Comparison of ENCODE assay signal across 12 cellular contexts in the genomic region with DNA sequence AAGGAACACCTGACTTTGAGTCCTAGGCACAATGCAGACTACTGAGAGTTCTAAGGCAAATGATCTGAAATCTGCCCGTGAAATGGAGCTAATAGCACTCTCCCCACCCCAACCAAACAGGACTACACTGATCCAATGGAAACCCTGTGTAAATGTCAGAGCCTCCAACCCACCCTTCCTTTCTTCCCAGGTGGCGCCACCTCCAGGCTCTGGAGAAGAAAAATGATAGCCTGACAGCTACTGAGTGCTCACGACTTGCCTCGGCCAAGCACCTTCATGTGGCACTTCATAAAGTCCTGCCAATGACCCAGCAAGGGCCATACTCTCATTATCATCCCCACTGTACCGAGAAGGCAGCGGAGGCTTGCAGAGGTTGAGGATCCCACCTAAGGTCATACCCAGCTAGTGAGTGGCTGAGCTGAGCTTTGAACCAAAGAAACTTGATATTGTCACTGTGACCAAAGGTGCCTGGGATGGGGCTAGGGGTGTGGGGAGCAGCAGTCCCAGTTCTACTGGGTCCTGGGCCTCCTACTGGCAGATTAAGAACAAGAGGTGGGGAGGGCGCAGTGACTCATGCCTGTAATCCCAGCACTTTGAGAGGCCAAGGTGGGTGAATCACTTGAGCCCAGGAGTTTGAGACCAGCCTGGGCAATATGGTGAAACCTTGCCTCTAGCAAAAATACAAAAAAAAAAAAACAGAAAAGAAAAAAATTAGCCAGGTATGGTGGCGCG. TPM values are rescaled to one million over a fixed set of nuclear protein-coding genes. Genes with fewer than 3 reads are reported as not detected.
A peak's percentile ranks its signal among the peaks of the same experiment; 100 is the strongest.
DNase-seq lines count a peak whose midpoint lies in the region; ATAC-seq and TF ChIP-seq lines count a peak whose summit lies in the region.
"Had no signal": no experiment of that assay in that cellular context is flagged by ENCODE, and none has a peak within 500 bp of the region (broad histone marks: within the 10 kb centered on the region; RNA-seq: fewer than 3 reads in every experiment).

No MANE protein-coding gene starts in this region.

- no peak overlapping the region for H3K4me3 Mint-ChIP-seq in WTC11
- H3K4me3 Mint-ChIP-seq: neural crest cell had no signal

- CTCF ChIA-PET in HEK293T (lab: Yijun Ruan, JAX) (interaction anchor here (0.6 to 1.5 kb wide), 6 partner anchors 10 to 488 kb away, joined by 3 to 5 read pairs (median 4); no protein-coding TSS in a partner anchor), WTC11 (lab: Charles Lee) (interaction anchor here (0.8 to 2.6 kb wide), 27 partner anchors 8 to 548 kb away, joined by 3 to 19 read pairs (median 4); partner anchors contain the start of genes IFT27, MPST, RAC2 and TST)

- H3K4me1 Mint-ChIP-seq in WTC11: peaks cover 8% of the 10 kb centered on the region
- H3K4me1 Mint-ChIP-seq: neural crest cell had no signal

- no peak overlapping the region for H3K27ac Mint-ChIP-seq in WTC11

- DNase-seq in ELR (ENCODE audit: low read depth) (peak; percentile 51), HEK293T (ENCODE audit: extremely low spot score) (no peak), WTC11 (ENCODE audit: low spot score) (peak; percentile 46), kidney tubule cell (ENCODE audit: low spot score) (peak; percentile 28), cerebellar cortex (ENCODE audit: low spot score) (no peak), MV-4-11 (lab: John Stamatoyannopoulos, UW) (no peak)
- DNase-seq: COR-L47; NCI-H187 treated with DMSO at 0.1 percent for 48 hours; NK-92 treated with Interleukin-12 subunit alpha and Interleukin-12 subunit beta, amount 100 ng/mL, for 24 hours; T-helper 2 cell had no signal

- no peak; the same call in 1 of the 2 replicates for TF ChIP-seq CTCF in WTC11 (IDR thresholded peaks at IDR 0.05)

- POLR2A ChIA-PET in HEK293T (lab: Yijun Ruan, JAX) (interaction anchor here (1.7 kb wide), 1 partner anchor 20 kb away, joined by 4 read pairs; the partner anchor contains the start of genes MPST and TST), WTC11 (lab: Charles Lee) (no interaction called here)

- no peaks in the 10 kb centered on the region for H3K36me3 Mint-ChIP-seq in WTC11

- ATAC-seq in WTC11 (peak; percentile 76), GM18502 (IDR thresholded peaks at IDR 0.05; ENCODE audit: poor library complexity, unreplicated experiment) (no peak)

- no peaks in the 10 kb centered on the region for H3K9me3 Mint-ChIP-seq in WTC11
- H3K9me3 Mint-ChIP-seq: neural crest cell had no signal

- H3K27me3 Mint-ChIP-seq in WTC11 (ENCODE audit: low read depth): peaks cover 8% of the 10 kb centered on the region

TF ChIP-seq in HEK293T, 16 proteins besides CTCF, POLR2A, EP300 and RAD21:
- no peak for TF ChIP-seq ARNT (IDR thresholded peaks at IDR 0.05)
- TF ChIP-seq ELF4 (IDR thresholded peaks at IDR 0.05): no peak
- TF ChIP-seq PKNOX1 (IDR thresholded peaks at IDR 0.05): 0 out of 2 replicates have a peak, but pooled peaks have one; percentile 13

TF ChIP-seq in WTC11, 78 proteins besides CTCF, POLR2A, EP300 and RAD21:
- TF ChIP-seq FOXK1 (CRISPR knock-in tag; IDR thresholded peaks at IDR 0.05): no peak
- TF ChIP-seq RORB (CRISPR knock-in tag; IDR thresholded peaks at IDR 0.05): no peak
- no peak for TF ChIP-seq FOXJ3 (CRISPR knock-in tag; IDR thresholded peaks at IDR 0.05; ENCODE audit: borderline replicate concordance)
- TF ChIP-seq, protein P1, sequence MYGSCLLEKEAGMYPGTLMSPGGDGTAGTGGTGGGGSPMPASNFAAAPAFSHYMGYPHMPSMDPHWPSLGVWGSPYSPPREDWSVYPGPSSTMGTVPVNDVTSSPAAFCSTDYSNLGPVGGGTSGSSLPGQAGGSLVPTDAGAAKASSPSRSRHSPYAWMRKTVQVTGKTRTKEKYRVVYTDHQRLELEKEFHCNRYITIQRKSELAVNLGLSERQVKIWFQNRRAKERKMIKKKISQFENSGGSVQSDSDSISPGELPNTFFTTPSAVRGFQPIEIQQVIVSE (CRISPR knock-in tag; IDR thresholded peaks at IDR 0.05; ENCODE audit: borderline replicate concordance): no peak
- TF ChIP-seq, protein P2, sequence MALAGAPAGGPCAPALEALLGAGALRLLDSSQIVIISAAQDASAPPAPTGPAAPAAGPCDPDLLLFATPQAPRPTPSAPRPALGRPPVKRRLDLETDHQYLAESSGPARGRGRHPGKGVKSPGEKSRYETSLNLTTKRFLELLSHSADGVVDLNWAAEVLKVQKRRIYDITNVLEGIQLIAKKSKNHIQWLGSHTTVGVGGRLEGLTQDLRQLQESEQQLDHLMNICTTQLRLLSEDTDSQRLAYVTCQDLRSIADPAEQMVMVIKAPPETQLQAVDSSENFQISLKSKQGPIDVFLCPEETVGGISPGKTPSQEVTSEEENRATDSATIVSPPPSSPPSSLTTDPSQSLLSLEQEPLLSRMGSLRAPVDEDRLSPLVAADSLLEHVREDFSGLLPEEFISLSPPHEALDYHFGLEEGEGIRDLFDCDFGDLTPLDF (CRISPR knock-in tag; IDR thresholded peaks at IDR 0.05): no peak
- no peak for TF ChIP-seq MAX (CRISPR knock-in tag; IDR thresholded peaks at IDR 0.05)
- no peak for TF ChIP-seq ZNF416 (CRISPR knock-in tag; IDR thresholded peaks at IDR 0.05)
- TF ChIP-seq RELA (CRISPR knock-in tag; IDR thresholded peaks at IDR 0.05; ENCODE audit: borderline replicate concordance): no peak
- no peak for TF ChIP-seq ZNF263 (CRISPR knock-in tag; IDR thresholded peaks at IDR 0.05; ENCODE audit: low read depth)
- TF ChIP-seq MYBL2 (CRISPR knock-in tag; IDR thresholded peaks at IDR 0.05): no peak
- no peak for TF ChIP-seq KAT7 (CRISPR knock-in tag; IDR thresholded peaks at IDR 0.05; ENCODE audit: borderline replicate concordance)
- TF ChIP-seq, protein P3, sequence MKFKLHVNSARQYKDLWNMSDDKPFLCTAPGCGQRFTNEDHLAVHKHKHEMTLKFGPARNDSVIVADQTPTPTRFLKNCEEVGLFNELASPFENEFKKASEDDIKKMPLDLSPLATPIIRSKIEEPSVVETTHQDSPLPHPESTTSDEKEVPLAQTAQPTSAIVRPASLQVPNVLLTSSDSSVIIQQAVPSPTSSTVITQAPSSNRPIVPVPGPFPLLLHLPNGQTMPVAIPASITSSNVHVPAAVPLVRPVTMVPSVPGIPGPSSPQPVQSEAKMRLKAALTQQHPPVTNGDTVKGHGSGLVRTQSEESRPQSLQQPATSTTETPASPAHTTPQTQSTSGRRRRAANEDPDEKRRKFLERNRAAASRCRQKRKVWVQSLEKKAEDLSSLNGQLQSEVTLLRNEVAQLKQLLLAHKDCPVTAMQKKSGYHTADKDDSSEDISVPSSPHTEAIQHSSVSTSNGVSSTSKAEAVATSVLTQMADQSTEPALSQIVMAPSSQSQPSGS (CRISPR knock-in tag; IDR thresholded peaks at IDR 0.05; ENCODE audit: borderline replicate concordance, low read depth): no peak
- TF ChIP-seq JAZF1 (CRISPR knock-in tag; IDR thresholded peaks at IDR 0.05): no peak
- no peak for TF ChIP-seq FOXP1 (CRISPR knock-in tag; IDR thresholded peaks at IDR 0.05; ENCODE audit: borderline replicate concordance)
- TF ChIP-seq, protein P4, sequence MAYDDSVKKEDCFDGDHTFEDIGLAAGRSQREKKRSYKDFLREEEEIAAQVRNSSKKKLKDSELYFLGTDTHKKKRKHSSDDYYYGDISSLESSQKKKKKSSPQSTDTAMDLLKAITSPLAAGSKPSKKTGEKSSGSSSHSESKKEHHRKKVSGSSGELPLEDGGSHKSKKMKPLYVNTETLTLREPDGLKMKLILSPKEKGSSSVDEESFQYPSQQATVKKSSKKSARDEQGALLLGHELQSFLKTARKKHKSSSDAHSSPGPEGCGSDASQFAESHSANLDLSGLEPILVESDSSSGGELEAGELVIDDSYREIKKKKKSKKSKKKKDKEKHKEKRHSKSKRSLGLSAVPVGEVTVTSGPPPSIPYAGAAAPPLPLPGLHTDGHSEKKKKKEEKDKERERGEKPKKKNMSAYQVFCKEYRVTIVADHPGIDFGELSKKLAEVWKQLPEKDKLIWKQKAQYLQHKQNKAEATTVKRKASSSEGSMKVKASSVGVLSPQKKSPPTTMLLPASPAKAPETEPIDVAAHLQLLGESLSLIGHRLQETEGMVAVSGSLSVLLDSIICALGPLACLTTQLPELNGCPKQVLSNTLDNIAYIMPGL (CRISPR knock-in tag; IDR thresholded peaks at IDR 0.05): no peak

RNA-seq across cellular contexts. Expression of gene TST, which starts 20.5 kb away (rescaled TPM):
- total RNA-seq in WTC11 (2021): 24.4 to 33.3 TPM (median 32.8 TPM) in 3 replicates

RNA-seq across cellular contexts. Expression of gene MPST, which starts 20.8 kb away (rescaled TPM):
- total RNA-seq in WTC11 (2021): 86.6 to 101 TPM (median 98.7 TPM) in 3 replicates

RNA-seq across cellular contexts. Expression of gene KCTD17, which starts 52.8 kb away (rescaled TPM):
- total RNA-seq in WTC11 (2021): 29.4 to 36.3 TPM (median 31.5 TPM) in 3 replicates

Comparison
In these comparisons a context has a peak if more than half of its experiments do, and no peak if none do; other contexts are left out.
1. DNase-seq: peak in ELR (single experiment), WTC11 (single experiment) and kidney tubule cell (single experiment); none in HEK293T (single experiment), cerebellar cortex (single experiment) and MV-4-11 (single experiment).